ENCODE assay signal across 2 cellular contexts in the genomic region with DNA sequence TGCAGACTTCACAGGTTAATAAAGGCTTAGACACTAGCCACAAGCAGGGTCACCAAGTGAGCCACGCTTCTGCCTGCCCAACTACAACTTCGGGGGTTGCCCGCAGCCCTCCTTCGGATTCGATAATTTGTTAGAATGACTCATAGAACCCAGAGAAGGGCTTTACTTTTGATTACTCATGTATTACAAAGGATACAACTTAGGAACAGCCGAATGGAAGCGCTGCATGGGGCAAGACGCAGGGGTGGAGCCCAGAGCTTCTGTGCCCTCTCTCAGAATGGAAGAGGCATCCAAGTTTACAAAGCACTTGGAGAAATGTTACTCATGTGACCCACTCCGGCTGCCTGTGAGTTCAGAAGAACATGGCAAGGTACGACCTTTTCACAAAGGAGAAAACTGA.
TF ChIP-seq lines count a peak whose summit lies in the region.

No MANE protein-coding gene starts in this region.

TF ChIP-seq in liver, 16 proteins besides CTCF, POLR2A, EP300 and RAD21 (continued from another document):
- TF ChIP-seq, protein P1, sequence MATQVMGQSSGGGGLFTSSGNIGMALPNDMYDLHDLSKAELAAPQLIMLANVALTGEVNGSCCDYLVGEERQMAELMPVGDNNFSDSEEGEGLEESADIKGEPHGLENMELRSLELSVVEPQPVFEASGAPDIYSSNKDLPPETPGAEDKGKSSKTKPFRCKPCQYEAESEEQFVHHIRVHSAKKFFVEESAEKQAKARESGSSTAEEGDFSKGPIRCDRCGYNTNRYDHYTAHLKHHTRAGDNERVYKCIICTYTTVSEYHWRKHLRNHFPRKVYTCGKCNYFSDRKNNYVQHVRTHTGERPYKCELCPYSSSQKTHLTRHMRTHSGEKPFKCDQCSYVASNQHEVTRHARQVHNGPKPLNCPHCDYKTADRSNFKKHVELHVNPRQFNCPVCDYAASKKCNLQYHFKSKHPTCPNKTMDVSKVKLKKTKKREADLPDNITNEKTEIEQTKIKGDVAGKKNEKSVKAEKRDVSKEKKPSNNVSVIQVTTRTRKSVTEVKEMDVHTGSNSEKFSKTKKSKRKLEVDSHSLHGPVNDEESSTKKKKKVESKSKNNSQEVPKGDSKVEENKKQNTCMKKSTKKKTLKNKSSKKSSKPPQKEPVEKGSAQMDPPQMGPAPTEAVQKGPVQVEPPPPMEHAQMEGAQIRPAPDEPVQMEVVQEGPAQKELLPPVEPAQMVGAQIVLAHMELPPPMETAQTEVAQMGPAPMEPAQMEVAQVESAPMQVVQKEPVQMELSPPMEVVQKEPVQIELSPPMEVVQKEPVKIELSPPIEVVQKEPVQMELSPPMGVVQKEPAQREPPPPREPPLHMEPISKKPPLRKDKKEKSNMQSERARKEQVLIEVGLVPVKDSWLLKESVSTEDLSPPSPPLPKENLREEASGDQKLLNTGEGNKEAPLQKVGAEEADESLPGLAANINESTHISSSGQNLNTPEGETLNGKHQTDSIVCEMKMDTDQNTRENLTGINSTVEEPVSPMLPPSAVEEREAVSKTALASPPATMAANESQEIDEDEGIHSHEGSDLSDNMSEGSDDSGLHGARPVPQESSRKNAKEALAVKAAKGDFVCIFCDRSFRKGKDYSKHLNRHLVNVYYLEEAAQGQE (IDR thresholded peaks at IDR 0.05) = no peak
- TF ChIP-seq TAF1 (conservative IDR thresholded peaks at IDR 0.05) (no peak), FOXA2 (IDR thresholded peaks at IDR 0.05) (no peak), JUND (IDR thresholded peaks at IDR 0.05) (no peak), GABPA (IDR thresholded peaks at IDR 0.05 in 1 of 2, conservative IDR thresholded peaks at IDR 0.05 in 1 of 2) (no peak), ZBTB33 (IDR thresholded peaks at IDR 0.05) (no peak)

TF ChIP-seq in HepG2, 621 proteins besides CTCF, POLR2A, EP300 and RAD21 (continued from another document):
- TF ChIP-seq, protein P2, sequence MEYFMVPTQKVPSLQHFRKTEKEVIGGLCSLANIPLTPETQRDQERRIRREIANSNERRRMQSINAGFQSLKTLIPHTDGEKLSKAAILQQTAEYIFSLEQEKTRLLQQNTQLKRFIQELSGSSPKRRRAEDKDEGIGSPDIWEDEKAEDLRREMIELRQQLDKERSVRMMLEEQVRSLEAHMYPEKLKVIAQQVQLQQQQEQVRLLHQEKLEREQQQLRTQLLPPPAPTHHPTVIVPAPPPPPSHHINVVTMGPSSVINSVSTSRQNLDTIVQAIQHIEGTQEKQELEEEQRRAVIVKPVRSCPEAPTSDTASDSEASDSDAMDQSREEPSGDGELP (IDR thresholded peaks at IDR 0.05; ENCODE audit: borderline replicate concordance, low read depth) = no peak
